ENCODE assay signal across 29 cellular contexts in genomic region chr15:56058986-56059385, GRCh38.
A peak's percentile ranks its signal among the peaks of the same experiment; 100 is the strongest.
DNase-seq lines count a peak whose midpoint lies in the region.
"Had no signal": no experiment of that assay in that cellular context is flagged by ENCODE, and none has a peak within 500 bp of the region (broad histone marks: within the 10 kb centered on the region; RNA-seq: fewer than 3 reads in every experiment).

No MANE protein-coding gene starts in this region.

- H3K27me3 ChIP-seq in skeletal muscle tissue (ENCODE audit: control insufficient read depth in 3 of 3, insufficient read depth in 3 of 3, low read length in 3 of 3) (no peaks in the 10 kb centered on the region), HAP-1 (ENCODE audit: low read depth) (no peaks in the 10 kb centered on the region)
- H3K27me3 ChIP-seq: adrenal gland, brain microvascular endothelial cell had no signal

- DNase-seq in NCI-H82 (lab: John Stamatoyannopoulos, UW) (peak; percentile 44), NCI-H82 treated with DMSO at 0.1 percent for 48 hours (lab: John Stamatoyannopoulos, UW; ENCODE audit: unreplicated experiment) (no peak), NCI-H524 treated with DMSO at 0.1 percent for 48 hours (lab: John Stamatoyannopoulos, UW) (peak; percentile 75), dermis blood vessel endothelial cell (peak; percentile 63), cerebellar nuclear complex (lab: John Stamatoyannopoulos, UW) (no peak), HAP-1 (ENCODE audit: low spot score in 2 of 2) (no peak)
- no peak for DNase-seq in activated CD4-positive, alpha-beta T cell treated with anti-CD3 and anti-CD28 coated beads, Interleukin-2, amount 50 U/mL, for 1 hour
- DNase-seq: activated CD4-positive, alpha-beta T cell treated with anti-CD3 and anti-CD28 coated beads, Interleukin-2, amount 50 U/mL, for 48 hours; activated CD8-positive, alpha-beta memory T cell treated with anti-CD3 and anti-CD28 coated beads, Interleukin-2, amount 50 U/mL, for 4 hours; activated naive CD4-positive, alpha-beta T cell treated with anti-CD3 and anti-CD28 coated beads, Interleukin-2, amount 10 ng/mL, durations not matched to agents 7 days and 5 days; brain microvascular endothelial cell; effector CD4-positive, alpha-beta T cell; GM23248; HFFc6; hypothalamus; immature natural killer cell; mesenchymal stem cell; NCI-H1105; NCI-H187 treated with DMSO at 0.1 percent for 48 hours; NCI-H446 treated with DMSO at 0.1 percent for 48 hours; NK-92 treated with Interleukin-12 subunit alpha and Interleukin-12 subunit beta, amount 100 ng/mL, for 24 hours; posterior cingulate gyrus; right cardiac atrium; stimulated activated CD8-positive, alpha-beta memory T cell treated with anti-CD3 and anti-CD28 coated beads, Interleukin-4, amount 100 ng/mL, for 48 hours; stimulated activated naive CD8-positive, alpha-beta T cell treated with anti-CD3 and anti-CD28 coated beads, Interleukin-15, amount 100 ng/mL, for 72 hours; T-helper 17 cell had no signal

- H3K4me3 ChIP-seq in skeletal muscle tissue (ENCODE audit: low read length in 3 of 3) (no peak overlapping the region), HAP-1 (no peak overlapping the region)
- H3K4me3 ChIP-seq: adrenal gland, GM23248, thoracic aorta had no signal

- H3K9me3 ChIP-seq in skeletal muscle tissue (ENCODE audit: control insufficient read depth in 3 of 3, low read length in 3 of 3), result no peaks in the 10 kb centered on the region
- no peaks in the 10 kb centered on the region for H3K9me3 ChIP-seq in HAP-1
- H3K9me3 ChIP-seq: adrenal gland, thoracic aorta had no signal

- H3K4me1 ChIP-seq in skeletal muscle tissue (ENCODE audit: control insufficient read depth in 3 of 3, insufficient read depth in 3 of 3, low read length in 3 of 3) (peaks cover 0 to 7% (median 0%) of the 10 kb centered on the region in 3 donors), HAP-1 (no peaks in the 10 kb centered on the region)
- H3K4me1 ChIP-seq: adrenal gland had no signal

- H3K9ac ChIP-seq in skeletal muscle tissue (ENCODE audit: low read depth in 1 of 3, low read length in 3 of 3), result no peak overlapping the region
- H3K9ac ChIP-seq: GM23248 had no signal

- H3K36me3 ChIP-seq in skeletal muscle tissue (ENCODE audit: control insufficient read depth in 3 of 3, insufficient read depth in 3 of 3, low read length in 3 of 3) (no peaks in the 10 kb centered on the region), HAP-1 (replicated peaks) (no peaks in the 10 kb centered on the region)
- H3K36me3 ChIP-seq: adrenal gland, brain microvascular endothelial cell, thoracic aorta had no signal

- H3K27ac ChIP-seq in skeletal muscle tissue (ENCODE audit: low read depth, low read length), result peak overlapping the region; percentile 49
- H3K27ac ChIP-seq: adrenal gland, brain microvascular endothelial cell, GM23248, thoracic aorta had no signal

- in situ Hi-C loops in HAP-1 (cut with MboI; ENCODE audit: low sequenced_read_pairs), result no loop called here

Comparison
In these comparisons a context has a peak if more than half of its experiments do, and no peak if none do; other contexts are left out.
1. DNase-seq: peak in NCI-H82 (single experiment), NCI-H524 treated with DMSO at 0.1 percent for 48 hours (single experiment) and dermis blood vessel endothelial cell (single experiment); none in NCI-H82 treated with DMSO at 0.1 percent for 48 hours (single experiment), cerebellar nuclear complex (0 of 2), activated CD4-positive, alpha-beta T cell treated with anti-CD3 and anti-CD28 coated beads, Interleukin-2, amount 50 U/mL, for 1 hour (single experiment) and HAP-1 (0 of 2).